ENCODE assay signal across 9 cellular contexts in genomic region chr2:196234672-196235071, GRCh38.
DNase-seq lines count a peak whose midpoint lies in the region; ATAC-seq, FAIRE-seq and TF ChIP-seq lines count a peak whose summit lies in the region.
"Had no signal": no experiment of that assay in that cellular context is flagged by ENCODE, and none has a peak within 500 bp of the region (broad histone marks: within the 10 kb centered on the region; RNA-seq: fewer than 3 reads in every experiment).

No MANE protein-coding gene starts in this region.

- ATAC-seq in GM18520 (IDR thresholded peaks at IDR 0.05; ENCODE audit: unreplicated experiment) = peak; percentile 30
- ATAC-seq in GM18858 (IDR thresholded peaks at IDR 0.05; ENCODE audit: unreplicated experiment) = no peak

- H2AFZ ChIP-seq in Karpas-422 (ENCODE audit: low read length) (peak overlapping the region; percentile 27; the same call in 1 of the 2 replicates), keratinocyte (ENCODE audit: control insufficient read depth, low read length) (peak overlapping the region; percentile 2)

- peak overlapping the region; percentile 59 for H3K9ac ChIP-seq in Karpas-422 (ENCODE audit: low read length)
- no peak overlapping the region for H3K9ac ChIP-seq in keratinocyte (ENCODE audit: control insufficient read depth, extremely low read depth, insufficient read depth, low read length)

- H3K9me2 ChIP-seq in Karpas-422 (replicated peaks; ENCODE audit: insufficient read depth, low read length) = no peaks in the 10 kb centered on the region

- H3K4me3 ChIP-seq in Karpas-422 (ENCODE audit: low read length) (0 out of 2 replicates have a peak overlapping the region, but pooled peaks have one; percentile 22), keratinocyte (ENCODE audit: control insufficient read depth in 2 of 3, extremely low read depth in 1 of 3, insufficient read depth in 2 of 3, low read depth in 1 of 3, low read length in 3 of 3) (no peak overlapping the region)
- H3K4me3 ChIP-seq: lung had no signal

- DNase-seq in Karpas-422 (peak; percentile 70), activated T-cell treated with anti-CD3 and anti-CD28 coated beads for 24 hours (ENCODE audit: low read depth) (peak; percentile 57), keratinocyte (ENCODE audit: low read depth, low spot score) (no peak), NCI-H526 treated with DMSO at 0.1 percent for 48 hours (lab: John Stamatoyannopoulos, UW) (no peak), GM19240 (ENCODE audit: insufficient read length, low spot score) (no peak), KG1 (lab: John Stamatoyannopoulos, UW) (no peak)

- dilution Hi-C loops in keratinocyte (cut with MboI; ENCODE audit: extremely low pct_ligation_motif_present, low sequenced_read_pairs) = no loop called here

- H3K36me3 ChIP-seq in Karpas-422 (ENCODE audit: insufficient read depth, low read length) = no peaks in the 10 kb centered on the region
- no peaks in the 10 kb centered on the region for H3K36me3 ChIP-seq in keratinocyte (ENCODE audit: control insufficient read depth in 2 of 2, extremely low read depth in 1 of 2, insufficient read depth in 2 of 2, low read length in 2 of 2)

- H3K9me3 ChIP-seq in Karpas-422 (ENCODE audit: low read length) = no peaks in the 10 kb centered on the region
- no peaks in the 10 kb centered on the region for H3K9me3 ChIP-seq in keratinocyte (ENCODE audit: control insufficient read depth, low read depth, low read length)

- no peak for TF ChIP-seq CTCF in keratinocyte (optimal IDR thresholded peaks at IDR 0.05 in 1 of 3, IDR thresholded peaks at IDR 0.05 in 1 of 3, conservative IDR thresholded peaks at IDR 0.05 in 1 of 3; ENCODE audit: extremely low read depth in 1 of 3, insufficient read depth in 2 of 3, low read length in 3 of 3)

- H3K79me2 ChIP-seq in Karpas-422 (ENCODE audit: low read length) (no peaks in the 10 kb centered on the region), keratinocyte (ENCODE audit: control insufficient read depth, insufficient read depth, low read length) (no peaks in the 10 kb centered on the region)

- peak; percentile 55 for FAIRE-seq in keratinocyte (lab: Jason Lieb, UNC)

- H3K4me2 ChIP-seq in Karpas-422 (ENCODE audit: low read depth, low read length, poor library complexity, severe bottlenecking) = peak overlapping the region; percentile 53
- H3K4me2 ChIP-seq in keratinocyte (ENCODE audit: control insufficient read depth, extremely low read depth, insufficient read depth, low read depth, low read length) = no peak overlapping the region

- H3K27ac ChIP-seq in Karpas-422 (ENCODE audit: low read length) (peak overlapping the region; percentile 95), keratinocyte (ENCODE audit: control insufficient read depth, insufficient read depth, low read length) (peak overlapping the region; percentile 97)

- H3K9me1 ChIP-seq in keratinocyte (ENCODE audit: control insufficient read depth, extremely low read depth, insufficient read depth, low read length) = no peaks in the 10 kb centered on the region

- no peaks in the 10 kb centered on the region for H4K20me1 ChIP-seq in Karpas-422 (ENCODE audit: insufficient read depth, low read depth, low read length)
- H4K20me1 ChIP-seq in keratinocyte (ENCODE audit: control insufficient read depth, extremely low read depth, insufficient read depth, low read length) = no peaks in the 10 kb centered on the region

- H3K4me1 ChIP-seq in Karpas-422 (ENCODE audit: low read length) (peaks cover 55% of the 10 kb centered on the region), keratinocyte (ENCODE audit: control insufficient read depth, extremely low read depth, insufficient read depth, low read length) (peaks cover 44% of the 10 kb centered on the region)

- no peaks in the 10 kb centered on the region for H3K27me3 ChIP-seq in Karpas-422 (ENCODE audit: low read length)
- no peaks in the 10 kb centered on the region for H3K27me3 ChIP-seq in keratinocyte (ENCODE audit: control insufficient read depth, extremely low read depth, insufficient read depth, low read length)

Comparison
In these comparisons a context has a peak if more than half of its experiments do, and no peak if none do; other contexts are left out.
1. DNase-seq: peak in Karpas-422 (single experiment) and activated T-cell treated with anti-CD3 and anti-CD28 coated beads for 24 hours (single experiment); none in keratinocyte (single experiment), NCI-H526 treated with DMSO at 0.1 percent for 48 hours (single experiment), GM19240 (single experiment) and KG1 (single experiment).